Comparison of ENCODE assay signal across 14 cellular contexts in the genomic region with DNA sequence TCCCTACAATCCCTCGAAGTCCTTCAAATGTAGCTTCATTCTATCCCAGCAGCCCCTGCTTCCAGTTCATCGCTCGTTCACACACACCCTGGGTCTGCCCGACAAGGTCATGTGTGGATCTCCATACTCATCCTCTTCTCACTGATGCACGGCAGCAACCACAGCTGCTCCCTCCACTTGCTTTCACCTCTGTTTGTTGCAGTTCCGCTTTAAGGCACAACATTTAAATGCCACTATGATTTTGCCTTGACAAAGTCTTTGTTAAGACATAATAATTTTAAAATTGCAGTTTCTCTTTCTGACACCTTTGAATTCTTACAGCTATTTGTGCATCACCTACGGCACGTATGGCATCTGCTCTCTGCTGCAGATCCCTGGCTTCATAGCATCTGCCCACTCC. TPM values are rescaled to one million over a fixed set of nuclear protein-coding genes. Genes with fewer than 3 reads are reported as not detected.
"Had no signal": no experiment of that assay in that cellular context is flagged by ENCODE, and none has a peak within 500 bp of the region (broad histone marks: within the 10 kb centered on the region; RNA-seq: fewer than 3 reads in every experiment).

No MANE protein-coding gene starts in this region.

- H3K36me3 Mint-ChIP-seq: activated naive CD4-positive, alpha-beta T cell treated with anti-CD3 and anti-CD28 coated beads, Interleukin-2, amount 50 U/mL, for 72 hours; immature natural killer cell had no signal

- H3K4me3 ChIP-seq: breast epithelium, lower lobe of right lung, thyroid gland, uterus had no signal

- ATAC-seq: activated naive CD4-positive, alpha-beta T cell treated with anti-CD3 and anti-CD28 coated beads, Interleukin-2, amount 50 U/mL, for 72 hours; esophagus mucosa; lower lobe of right lung had no signal

- H3K27ac Mint-ChIP-seq: immature natural killer cell had no signal

- H3K27me3 ChIP-seq: breast epithelium, thyroid gland, uterus had no signal

- H3K9me3 ChIP-seq: breast epithelium, lower lobe of right lung, thyroid gland, uterus had no signal

- DNase-seq: activated CD4-positive, alpha-beta T cell treated with anti-CD3 and anti-CD28 coated beads, Interleukin-2, amount 50 U/mL, for 1 hour; activated T-cell treated with anti-CD3 and anti-CD28 coated beads, Interleukin-2, amount 50 U/mL, for 1 hour; amniotic stem cell; immature natural killer cell; lower lobe of right lung; midbrain; thyroid gland; uterus had no signal

- H3K9me3 Mint-ChIP-seq: activated naive CD4-positive, alpha-beta T cell treated with anti-CD3 and anti-CD28 coated beads, Interleukin-2, amount 50 U/mL, for 72 hours had no signal

- FAIRE-seq: endometrium had no signal

- H3K27ac ChIP-seq: breast epithelium, lower lobe of right lung, thyroid gland, uterus had no signal

- H3K36me3 ChIP-seq: breast epithelium, lower lobe of right lung, thyroid gland, uterus had no signal

- H3K4me1 ChIP-seq: breast epithelium, lower lobe of right lung, thyroid gland, uterus had no signal

- H3K4me3 Mint-ChIP-seq: immature natural killer cell had no signal

- H3K4me1 Mint-ChIP-seq: immature natural killer cell had no signal

RNA-seq across cellular contexts. Expression of gene ODAPH, which starts 1.8 kb away (rescaled TPM):
- total RNA-seq: activated CD8-positive, alpha-beta memory T cell treated with anti-CD3 and anti-CD28 coated beads for 36 hours; activated naive CD4-positive, alpha-beta T cell treated with anti-CD3 and anti-CD28 coated beads, Interleukin-2, amount 50 U/mL, for 72 hours; breast epithelium; lower lobe of right lung; skeletal muscle tissue; uterus had no signal
